ENCODE assay signal across 1 cellular context in the genomic region with DNA sequence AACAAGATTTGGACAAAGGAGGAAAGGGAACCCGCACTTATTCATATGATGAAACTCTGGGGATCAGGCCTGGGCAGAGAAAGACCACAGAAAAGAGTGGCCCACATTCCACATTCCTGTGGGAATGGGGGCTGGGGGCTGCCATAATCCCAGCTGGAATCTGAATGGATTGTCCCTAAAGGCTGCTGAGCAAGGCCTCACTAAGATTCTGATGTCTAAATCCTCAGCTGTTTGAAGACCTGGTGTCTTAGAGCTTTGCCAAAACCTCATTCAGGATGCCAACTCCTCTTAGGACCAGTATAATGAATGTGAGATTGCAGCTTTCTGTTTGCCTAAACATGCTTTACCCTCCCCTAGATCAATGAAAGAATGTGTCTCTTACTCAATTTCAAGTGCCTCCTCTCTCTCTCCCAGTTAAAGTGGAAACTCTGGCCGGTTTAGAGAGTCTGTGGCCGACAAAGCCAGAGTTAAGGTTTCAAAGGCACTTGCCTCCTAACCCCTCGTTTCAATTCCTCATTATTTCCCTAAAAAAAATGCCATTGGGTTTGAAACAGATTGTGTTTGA.
TF ChIP-seq lines count a peak whose summit lies in the region.

No MANE protein-coding gene starts in this region.

TF ChIP-seq in WTC11, 78 proteins besides CTCF, POLR2A, EP300 and RAD21:
- no peak for TF ChIP-seq FOXK1 (CRISPR knock-in tag; IDR thresholded peaks at IDR 0.05)
- TF ChIP-seq RELA (CRISPR knock-in tag; IDR thresholded peaks at IDR 0.05; ENCODE audit: borderline replicate concordance) = no peak
- TF ChIP-seq MYBL2 (CRISPR knock-in tag; IDR thresholded peaks at IDR 0.05) = no peak
- no peak for TF ChIP-seq KAT7 (CRISPR knock-in tag; IDR thresholded peaks at IDR 0.05; ENCODE audit: borderline replicate concordance)
- no peak for TF ChIP-seq GTF2I (CRISPR knock-in tag; conservative IDR thresholded peaks at IDR 0.05)
- TF ChIP-seq RORB (CRISPR knock-in tag; IDR thresholded peaks at IDR 0.05) = no peak
- no peak for TF ChIP-seq CBFB (CRISPR knock-in tag; IDR thresholded peaks at IDR 0.05; ENCODE audit: low read depth)
- TF ChIP-seq NR2C2 (CRISPR knock-in tag; IDR thresholded peaks at IDR 0.05) = no peak
- no peak for TF ChIP-seq CREM (CRISPR knock-in tag; IDR thresholded peaks at IDR 0.05)
- no peak for TF ChIP-seq ZBTB43 (CRISPR knock-in tag; IDR thresholded peaks at IDR 0.05)
- TF ChIP-seq, protein P1, sequence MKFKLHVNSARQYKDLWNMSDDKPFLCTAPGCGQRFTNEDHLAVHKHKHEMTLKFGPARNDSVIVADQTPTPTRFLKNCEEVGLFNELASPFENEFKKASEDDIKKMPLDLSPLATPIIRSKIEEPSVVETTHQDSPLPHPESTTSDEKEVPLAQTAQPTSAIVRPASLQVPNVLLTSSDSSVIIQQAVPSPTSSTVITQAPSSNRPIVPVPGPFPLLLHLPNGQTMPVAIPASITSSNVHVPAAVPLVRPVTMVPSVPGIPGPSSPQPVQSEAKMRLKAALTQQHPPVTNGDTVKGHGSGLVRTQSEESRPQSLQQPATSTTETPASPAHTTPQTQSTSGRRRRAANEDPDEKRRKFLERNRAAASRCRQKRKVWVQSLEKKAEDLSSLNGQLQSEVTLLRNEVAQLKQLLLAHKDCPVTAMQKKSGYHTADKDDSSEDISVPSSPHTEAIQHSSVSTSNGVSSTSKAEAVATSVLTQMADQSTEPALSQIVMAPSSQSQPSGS (CRISPR knock-in tag; IDR thresholded peaks at IDR 0.05; ENCODE audit: borderline replicate concordance, low read depth) = no peak
- TF ChIP-seq E2F1 (CRISPR knock-in tag; IDR thresholded peaks at IDR 0.05) = no peak
- TF ChIP-seq ZNF532 (CRISPR knock-in tag; IDR thresholded peaks at IDR 0.05; ENCODE audit: borderline replicate concordance) = no peak
- TF ChIP-seq CREB1 (CRISPR knock-in tag; IDR thresholded peaks at IDR 0.05) = no peak
- TF ChIP-seq, protein P2, sequence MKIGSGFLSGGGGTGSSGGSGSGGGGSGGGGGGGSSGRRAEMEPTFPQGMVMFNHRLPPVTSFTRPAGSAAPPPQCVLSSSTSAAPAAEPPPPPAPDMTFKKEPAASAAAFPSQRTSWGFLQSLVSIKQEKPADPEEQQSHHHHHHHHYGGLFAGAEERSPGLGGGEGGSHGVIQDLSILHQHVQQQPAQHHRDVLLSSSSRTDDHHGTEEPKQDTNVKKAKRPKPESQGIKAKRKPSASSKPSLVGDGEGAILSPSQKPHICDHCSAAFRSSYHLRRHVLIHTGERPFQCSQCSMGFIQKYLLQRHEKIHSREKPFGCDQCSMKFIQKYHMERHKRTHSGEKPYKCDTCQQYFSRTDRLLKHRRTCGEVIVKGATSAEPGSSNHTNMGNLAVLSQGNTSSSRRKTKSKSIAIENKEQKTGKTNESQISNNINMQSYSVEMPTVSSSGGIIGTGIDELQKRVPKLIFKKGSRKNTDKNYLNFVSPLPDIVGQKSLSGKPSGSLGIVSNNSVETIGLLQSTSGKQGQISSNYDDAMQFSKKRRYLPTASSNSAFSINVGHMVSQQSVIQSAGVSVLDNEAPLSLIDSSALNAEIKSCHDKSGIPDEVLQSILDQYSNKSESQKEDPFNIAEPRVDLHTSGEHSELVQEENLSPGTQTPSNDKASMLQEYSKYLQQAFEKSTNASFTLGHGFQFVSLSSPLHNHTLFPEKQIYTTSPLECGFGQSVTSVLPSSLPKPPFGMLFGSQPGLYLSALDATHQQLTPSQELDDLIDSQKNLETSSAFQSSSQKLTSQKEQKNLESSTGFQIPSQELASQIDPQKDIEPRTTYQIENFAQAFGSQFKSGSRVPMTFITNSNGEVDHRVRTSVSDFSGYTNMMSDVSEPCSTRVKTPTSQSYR (CRISPR knock-in tag; IDR thresholded peaks at IDR 0.05) = no peak
- no peak for TF ChIP-seq SMAD4 (CRISPR knock-in tag; IDR thresholded peaks at IDR 0.05)
- TF ChIP-seq ETV6 (CRISPR knock-in tag; IDR thresholded peaks at IDR 0.05) = no peak
- no peak for TF ChIP-seq SOX15 (CRISPR knock-in tag; IDR thresholded peaks at IDR 0.05)
- TF ChIP-seq AFF4 (CRISPR knock-in tag; IDR thresholded peaks at IDR 0.05; ENCODE audit: borderline replicate concordance) = no peak
